ENCODE assay signal across 18 cellular contexts in the genomic region with DNA sequence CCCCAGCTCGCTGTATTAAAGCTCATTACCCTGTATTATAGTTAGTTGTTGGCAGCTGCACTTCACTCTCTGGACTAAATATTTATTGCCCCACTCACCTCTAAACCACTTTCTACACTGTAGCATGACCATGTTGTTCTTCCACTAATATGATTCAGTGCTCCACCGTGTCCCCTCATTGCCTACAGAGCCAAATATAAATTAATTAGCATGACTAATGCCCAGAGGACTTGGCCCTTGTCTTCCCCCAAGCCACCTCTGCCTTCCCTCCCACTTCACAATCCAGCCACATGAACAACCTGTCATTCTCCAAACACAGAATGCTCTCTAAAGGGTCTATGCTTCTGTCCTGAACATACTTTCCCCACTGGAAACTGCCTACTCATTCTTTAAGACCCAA.
DNase-seq lines count a peak whose midpoint lies in the region; ATAC-seq and TF ChIP-seq lines count a peak whose summit lies in the region.
"Had no signal": no experiment of that assay in that cellular context is flagged by ENCODE, and none has a peak within 500 bp of the region (broad histone marks: within the 10 kb centered on the region; RNA-seq: fewer than 3 reads in every experiment).

No MANE protein-coding gene starts in this region.

- H3K36me3 ChIP-seq in SK-N-SH (replicated peaks in 1 of 2; ENCODE audit: control insufficient read depth in 1 of 2, insufficient read depth in 2 of 2, low read length in 1 of 2): no peaks in the 10 kb centered on the region
- no peaks in the 10 kb centered on the region for H3K36me3 ChIP-seq in PC-3 (ENCODE audit: low read depth, low read length)

- intact Hi-C loops in PC-3 (cut with micrococcal nuclease): loop anchor here (5.0 to 10.0 kb wide), 3 partner anchors 74 to 272 kb away; a partner anchor contains a TSS

- CTCF ChIA-PET in SK-N-SH (lab: Yijun Ruan, JAX) (no interaction called here), PC-3 (lab: Charles Lee) (no interaction called here)

- peaks cover 6 to 10% of the 10 kb centered on the region in 2 experiments; a peak in 2 of 4 replicates for H3K4me1 ChIP-seq in SK-N-SH (ENCODE audit: control insufficient read depth in 1 of 2, insufficient read depth in 2 of 2, low read depth in 1 of 2, low read length in 1 of 2)
- H3K4me1 ChIP-seq in PC-3 (ENCODE audit: insufficient read depth, low read length): peaks cover 28% of the 10 kb centered on the region

- H3K4me2 ChIP-seq in SK-N-SH (no peak overlapping the region), PC-3 (ENCODE audit: low read length) (peak overlapping the region; percentile 81)

- no peak overlapping the region for H3K9ac ChIP-seq in SK-N-SH
- H3K9ac ChIP-seq in PC-3 (ENCODE audit: low read length): no peak overlapping the region

- H4K20me1 ChIP-seq in SK-N-SH (ENCODE audit: insufficient read depth) (no peaks in the 10 kb centered on the region), PC-3 (ENCODE audit: low read length) (no peaks in the 10 kb centered on the region)

- POLR2A ChIA-PET in SK-N-SH (lab: Yijun Ruan, JAX): no interaction called here
- POLR2A ChIA-PET in PC-3 (lab: Charles Lee; ENCODE audit: unreplicated experiment): no interaction called here

- DNase-seq in SK-N-SH (no peak), PC-3 (peak; percentile 91), kidney glomerular epithelial cell (lab: John Stamatoyannopoulos, UW) (peak; percentile 46), activated T-cell treated with anti-CD3 and anti-CD28 coated beads for 4 hours (no peak), NCI-H510A treated with DMSO at 0.1 percent for 48 hours (lab: John Stamatoyannopoulos, UW) (no peak), CD1c-positive myeloid dendritic cell (ENCODE audit: extremely low spot score) (no peak)
- DNase-seq: 8988T, C1 segment of cervical spinal cord, DMS 273 treated with DMSO at 0.1 percent for 48 hours, HCEC 1CT, NCI-H1436, NCI-H2029, NCI-H2171, NCI-H446, T-helper 1 cell had no signal

- no peak for TF ChIP-seq RAD21 in SK-N-SH (IDR thresholded peaks at IDR 0.05; ENCODE audit: low read length)

- H3K27ac ChIP-seq in SK-N-SH (ENCODE audit: low read depth in 2 of 2, low read length in 1 of 2) (no peak overlapping the region), PC-3 (ENCODE audit: low read length) (peak overlapping the region; percentile 68)
- H3K27ac ChIP-seq: HL-60 had no signal

- no peak for TF ChIP-seq CTCF in SK-N-SH (IDR thresholded peaks at IDR 0.05)
- TF ChIP-seq CTCF in PC-3 (conservative IDR thresholded peaks at IDR 0.05; ENCODE audit: low read depth, low read length): no peak

- H3F3A ChIP-seq in SK-N-SH (replicated peaks; ENCODE audit: insufficient read depth): peaks cover 19% of the 10 kb centered on the region
- no peaks in the 10 kb centered on the region for H3F3A ChIP-seq in PC-3 (ENCODE audit: low read length, unreplicated experiment)

- no peaks in the 10 kb centered on the region for H3K9me3 ChIP-seq in SK-N-SH
- no peaks in the 10 kb centered on the region for H3K9me3 ChIP-seq in PC-3 (ENCODE audit: low read length)

- H3K4me3 ChIP-seq in SK-N-SH (ENCODE audit: low read depth in 2 of 2, low read length in 1 of 2) (no peak overlapping the region), PC-3 (ENCODE audit: low read length) (peak overlapping the region; percentile 42; the same call in 1 of the 2 replicates)

- H2AFZ ChIP-seq in SK-N-SH (ENCODE audit: low read depth) (no peak overlapping the region), PC-3 (ENCODE audit: low read length) (no peak overlapping the region)

- no peaks in the 10 kb centered on the region for H3K27me3 ChIP-seq in SK-N-SH (ENCODE audit: insufficient read depth)
- H3K27me3 ChIP-seq in PC-3 (ENCODE audit: low read length): no peaks in the 10 kb centered on the region

- TF ChIP-seq EP300 in SK-N-SH (IDR thresholded peaks at IDR 0.05; ENCODE audit: borderline replicate concordance in 1 of 2, low read depth in 1 of 2, low read length in 1 of 2): no peak

- BruUV-seq in PC-3 (replicated peaks; lab: Mats Ljungman, UMichigan): no TSS peak

- H3K9me2 ChIP-seq in SK-N-SH (no peaks in the 10 kb centered on the region), PC-3 (replicated peaks; ENCODE audit: low read length) (no peaks in the 10 kb centered on the region)

- WGBS in SK-N-SH (ENCODE audit: low lambda C conversion rate): 38% methylated on average over 2 of the region's 2 CpGs

- H3K79me2 ChIP-seq in SK-N-SH (ENCODE audit: insufficient read depth): no peaks in the 10 kb centered on the region
- H3K79me2 ChIP-seq in PC-3 (ENCODE audit: low read length): no peaks in the 10 kb centered on the region

- ATAC-seq in SK-N-SH treated with all-trans-retinoic acid at 6 μM for 48 hours (peak; percentile 50), PC-3 (peak; percentile 90), GM18498 (IDR thresholded peaks at IDR 0.05; ENCODE audit: unreplicated experiment) (no peak)

TF ChIP-seq in SK-N-SH treated with all-trans-retinoic acid at 6 μM for 48 hours, 23 proteins besides CTCF, POLR2A, EP300 and RAD21 (continues in another document):
- TF ChIP-seq ZFP3 (CRISPR knock-in tag; IDR thresholded peaks at IDR 0.05): no peak
- TF ChIP-seq GLIS3 (CRISPR knock-in tag; IDR thresholded peaks at IDR 0.05): no peak
- TF ChIP-seq, protein P1, sequence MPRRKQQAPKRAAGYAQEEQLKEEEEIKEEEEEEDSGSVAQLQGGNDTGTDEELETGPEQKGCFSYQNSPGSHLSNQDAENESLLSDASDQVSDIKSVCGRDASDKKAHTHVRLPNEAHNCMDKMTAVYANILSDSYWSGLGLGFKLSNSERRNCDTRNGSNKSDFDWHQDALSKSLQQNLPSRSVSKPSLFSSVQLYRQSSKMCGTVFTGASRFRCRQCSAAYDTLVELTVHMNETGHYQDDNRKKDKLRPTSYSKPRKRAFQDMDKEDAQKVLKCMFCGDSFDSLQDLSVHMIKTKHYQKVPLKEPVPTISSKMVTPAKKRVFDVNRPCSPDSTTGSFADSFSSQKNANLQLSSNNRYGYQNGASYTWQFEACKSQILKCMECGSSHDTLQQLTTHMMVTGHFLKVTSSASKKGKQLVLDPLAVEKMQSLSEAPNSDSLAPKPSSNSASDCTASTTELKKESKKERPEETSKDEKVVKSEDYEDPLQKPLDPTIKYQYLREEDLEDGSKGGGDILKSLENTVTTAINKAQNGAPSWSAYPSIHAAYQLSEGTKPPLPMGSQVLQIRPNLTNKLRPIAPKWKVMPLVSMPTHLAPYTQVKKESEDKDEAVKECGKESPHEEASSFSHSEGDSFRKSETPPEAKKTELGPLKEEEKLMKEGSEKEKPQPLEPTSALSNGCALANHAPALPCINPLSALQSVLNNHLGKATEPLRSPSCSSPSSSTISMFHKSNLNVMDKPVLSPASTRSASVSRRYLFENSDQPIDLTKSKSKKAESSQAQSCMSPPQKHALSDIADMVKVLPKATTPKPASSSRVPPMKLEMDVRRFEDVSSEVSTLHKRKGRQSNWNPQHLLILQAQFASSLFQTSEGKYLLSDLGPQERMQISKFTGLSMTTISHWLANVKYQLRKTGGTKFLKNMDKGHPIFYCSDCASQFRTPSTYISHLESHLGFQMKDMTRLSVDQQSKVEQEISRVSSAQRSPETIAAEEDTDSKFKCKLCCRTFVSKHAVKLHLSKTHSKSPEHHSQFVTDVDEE (CRISPR knock-in tag; IDR thresholded peaks at IDR 0.05): no peak
- TF ChIP-seq ZC3H10 (CRISPR knock-in tag; IDR thresholded peaks at IDR 0.05): no peak

TF ChIP-seq in SK-N-SH, 30 proteins besides CTCF, POLR2A, EP300 and RAD21 (continues in another document):
- TF ChIP-seq POLR2AphosphoS5 (IDR thresholded peaks at IDR 0.05; ENCODE audit: low read depth, low read length): no peak
- no peak for TF ChIP-seq TEAD4 (IDR thresholded peaks at IDR 0.05; ENCODE audit: borderline replicate concordance, insufficient read depth)
- TF ChIP-seq CHD2 (IDR thresholded peaks at IDR 0.05; ENCODE audit: low read length, partially characterized antibody): no peak
- TF ChIP-seq, protein P2, sequence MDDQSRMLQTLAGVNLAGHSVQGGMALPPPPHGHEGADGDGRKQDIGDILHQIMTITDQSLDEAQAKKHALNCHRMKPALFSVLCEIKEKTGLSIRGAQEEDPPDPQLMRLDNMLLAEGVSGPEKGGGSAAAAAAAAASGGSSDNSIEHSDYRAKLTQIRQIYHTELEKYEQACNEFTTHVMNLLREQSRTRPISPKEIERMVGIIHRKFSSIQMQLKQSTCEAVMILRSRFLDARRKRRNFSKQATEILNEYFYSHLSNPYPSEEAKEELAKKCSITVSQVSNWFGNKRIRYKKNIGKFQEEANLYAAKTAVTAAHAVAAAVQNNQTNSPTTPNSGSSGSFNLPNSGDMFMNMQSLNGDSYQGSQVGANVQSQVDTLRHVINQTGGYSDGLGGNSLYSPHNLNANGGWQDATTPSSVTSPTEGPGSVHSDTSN (IDR thresholded peaks at IDR 0.05): no peak
- TF ChIP-seq SMC3 (IDR thresholded peaks at IDR 0.05; ENCODE audit: low read depth, low read length): no peak
- no peak for TF ChIP-seq RCOR1 (IDR thresholded peaks at IDR 0.05; ENCODE audit: low read length)
- TF ChIP-seq FOSL2 (IDR thresholded peaks at IDR 0.05; ENCODE audit: borderline replicate concordance, low read depth): no peak
- TF ChIP-seq, protein P3, sequence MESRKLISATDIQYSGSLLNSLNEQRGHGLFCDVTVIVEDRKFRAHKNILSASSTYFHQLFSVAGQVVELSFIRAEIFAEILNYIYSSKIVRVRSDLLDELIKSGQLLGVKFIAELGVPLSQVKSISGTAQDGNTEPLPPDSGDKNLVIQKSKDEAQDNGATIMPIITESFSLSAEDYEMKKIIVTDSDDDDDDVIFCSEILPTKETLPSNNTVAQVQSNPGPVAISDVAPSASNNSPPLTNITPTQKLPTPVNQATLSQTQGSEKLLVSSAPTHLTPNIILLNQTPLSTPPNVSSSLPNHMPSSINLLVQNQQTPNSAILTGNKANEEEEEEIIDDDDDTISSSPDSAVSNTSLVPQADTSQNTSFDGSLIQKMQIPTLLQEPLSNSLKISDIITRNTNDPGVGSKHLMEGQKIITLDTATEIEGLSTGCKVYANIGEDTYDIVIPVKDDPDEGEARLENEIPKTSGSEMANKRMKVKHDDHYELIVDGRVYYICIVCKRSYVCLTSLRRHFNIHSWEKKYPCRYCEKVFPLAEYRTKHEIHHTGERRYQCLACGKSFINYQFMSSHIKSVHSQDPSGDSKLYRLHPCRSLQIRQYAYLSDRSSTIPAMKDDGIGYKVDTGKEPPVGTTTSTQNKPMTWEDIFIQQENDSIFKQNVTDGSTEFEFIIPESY (IDR thresholded peaks at IDR 0.05; ENCODE audit: borderline replicate concordance, low read depth): no peak
- TF ChIP-seq, protein P4, sequence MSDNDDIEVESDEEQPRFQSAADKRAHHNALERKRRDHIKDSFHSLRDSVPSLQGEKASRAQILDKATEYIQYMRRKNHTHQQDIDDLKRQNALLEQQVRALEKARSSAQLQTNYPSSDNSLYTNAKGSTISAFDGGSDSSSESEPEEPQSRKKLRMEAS (IDR thresholded peaks at IDR 0.05; ENCODE audit: low read depth): no peak
- TF ChIP-seq NRF1 (IDR thresholded peaks at IDR 0.05; ENCODE audit: low read depth, low read length): no peak

Comparison
In these comparisons a context has a peak if more than half of its experiments do, and no peak if none do; other contexts are left out.
1. DNase-seq: peak in PC-3 (single experiment) and kidney glomerular epithelial cell (single experiment); none in SK-N-SH (single experiment), activated T-cell treated with anti-CD3 and anti-CD28 coated beads for 4 hours (single experiment), NCI-H510A treated with DMSO at 0.1 percent for 48 hours (single experiment) and CD1c-positive myeloid dendritic cell (single experiment).